Comparison of ENCODE assay signal across 1 cellular context in genomic region chr9:93133641-93134017, GRCh38.
TF ChIP-seq lines count a peak whose summit lies in the region.

No MANE protein-coding gene starts in this region.

TF ChIP-seq in H1, 55 proteins besides CTCF, POLR2A, EP300 and RAD21 (continued from another document):
- TF ChIP-seq HDAC2 (IDR thresholded peaks at IDR 0.05; ENCODE audit: borderline replicate concordance in 1 of 2, low read depth in 2 of 2, low read length in 2 of 2), result no peak
